14 cellular contexts compared by ENCODE assay signal in the genomic region with DNA sequence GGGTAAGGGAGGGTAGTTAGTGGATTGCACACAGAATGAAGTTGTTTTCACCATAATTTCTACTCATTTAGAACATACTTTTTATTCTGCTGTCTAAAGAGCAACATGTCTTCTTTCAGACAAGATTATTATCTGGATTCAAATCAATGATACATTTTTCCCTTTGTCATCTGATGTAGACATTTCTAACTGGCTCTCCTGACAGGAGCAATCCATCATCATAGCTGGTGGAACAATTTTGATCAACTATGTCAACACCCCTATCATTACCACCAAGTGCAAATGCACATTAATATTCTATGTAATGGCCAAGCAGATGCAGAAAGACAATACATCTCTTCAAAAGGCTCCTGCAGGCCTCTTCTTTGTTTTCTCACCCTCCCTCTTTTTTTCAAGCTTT.
DNase-seq lines count a peak whose midpoint lies in the region; ATAC-seq and TF ChIP-seq lines count a peak whose summit lies in the region.
"Had no signal": no experiment of that assay in that cellular context is flagged by ENCODE, and none has a peak within 500 bp of the region (broad histone marks: within the 10 kb centered on the region; RNA-seq: fewer than 3 reads in every experiment).

No MANE protein-coding gene starts in this region.

- no peak overlapping the region for H3K4me3 ChIP-seq in transverse colon
- H3K4me3 ChIP-seq: BLaER1 treated with 17β-estradiol and CSF1 and Interleukin-3, amounts not matched to agents 10 nM and 100 nM; GM23248 had no signal

- no peaks in the 10 kb centered on the region for H3K4me1 Mint-ChIP-seq in activated T-cell treated with anti-CD3 and anti-CD28 coated beads, Interleukin-2, amount 50 U/mL, for 24 hours (ENCODE audit: low read depth)
- H3K4me1 Mint-ChIP-seq: B cell, IgD-negative memory B cell had no signal

- H3K4me3 Mint-ChIP-seq in activated T-cell treated with anti-CD3 and anti-CD28 coated beads, Interleukin-2, amount 50 U/mL, for 24 hours: no peak overlapping the region
- H3K4me3 Mint-ChIP-seq: B cell; CD8-positive, alpha-beta T cell; IgD-negative memory B cell had no signal

- H3K36me3 ChIP-seq in transverse colon: no peaks in the 10 kb centered on the region
- H3K36me3 ChIP-seq: BLaER1 treated with 17β-estradiol and CSF1 and Interleukin-3, amounts not matched to agents 10 nM and 100 nM had no signal

- peak overlapping the region; percentile 35 for H3K27ac ChIP-seq in cingulate gyrus (ENCODE audit: low read depth, low read length)
- H3K27ac ChIP-seq in layer of hippocampus (ENCODE audit: low read depth, low read length): peak overlapping the region; percentile 19
- no peak overlapping the region for H3K27ac ChIP-seq in transverse colon
- H3K27ac ChIP-seq: BLaER1 treated with 17β-estradiol and CSF1 and Interleukin-3, amounts not matched to agents 10 nM and 100 nM; GM23248 had no signal

- H3K27me3 Mint-ChIP-seq in activated T-cell treated with anti-CD3 and anti-CD28 coated beads, Interleukin-2, amount 50 U/mL, for 24 hours: no peaks in the 10 kb centered on the region
- H3K27me3 Mint-ChIP-seq: B cell, IgD-negative memory B cell had no signal

- intact Hi-C loops in transverse colon (cut with DNase I; ENCODE audit: low total_unique reads): no loop called here

- no peak for TF ChIP-seq CTCF in transverse colon (IDR thresholded peaks at IDR 0.05)

- H3K4me1 ChIP-seq in transverse colon: no peaks in the 10 kb centered on the region
- H3K4me1 ChIP-seq: BLaER1 treated with 17β-estradiol and CSF1 and Interleukin-3, amounts not matched to agents 10 nM and 100 nM had no signal

- H3K27ac Mint-ChIP-seq in activated T-cell treated with anti-CD3 and anti-CD28 coated beads, Interleukin-2, amount 50 U/mL, for 24 hours: no peak overlapping the region
- H3K27ac Mint-ChIP-seq: B cell; CD8-positive, alpha-beta T cell; IgD-negative memory B cell had no signal

- in situ Hi-C loops in transverse colon (cut with MboI; ENCODE audit: low pct_ligation_motif_present in 1 of 4, low pct_unique_long_range_greater_than_20kb in 1 of 4, low sequenced_read_pairs in 3 of 4): no loop called here

- DNase-seq in NCI-H1417 treated with DMSO at 0.1 percent for 48 hours (lab: John Stamatoyannopoulos, UW): peak; percentile 59
- peak; percentile 37 for DNase-seq in superior temporal gyrus (ENCODE audit: extremely low spot score)
- no peak for DNase-seq in activated T-cell treated with anti-CD3 and anti-CD28 coated beads, Interleukin-2, amount 50 U/mL, for 24 hours
- no peak for DNase-seq in transverse colon
- DNase-seq: CD8-positive, alpha-beta T cell; GM23248; HCEC 1CT had no signal

- no peaks in the 10 kb centered on the region for H3K9me3 ChIP-seq in transverse colon

- H3K9me3 Mint-ChIP-seq in activated T-cell treated with anti-CD3 and anti-CD28 coated beads, Interleukin-2, amount 50 U/mL, for 24 hours: peaks cover 12% of the 10 kb centered on the region

- no peak for ATAC-seq in HG03159 (IDR thresholded peaks at IDR 0.05; ENCODE audit: unreplicated experiment)
- ATAC-seq: CD8-positive, alpha-beta T cell; HepG2 had no signal

- no peaks in the 10 kb centered on the region for H3K36me3 Mint-ChIP-seq in activated T-cell treated with anti-CD3 and anti-CD28 coated beads, Interleukin-2, amount 50 U/mL, for 24 hours (ENCODE audit: low read depth)
- H3K36me3 Mint-ChIP-seq: CD8-positive, alpha-beta T cell; IgD-negative memory B cell had no signal

- TF ChIP-seq POLR2A in transverse colon (IDR thresholded peaks at IDR 0.05): no peak

- H3K27me3 ChIP-seq in layer of hippocampus (ENCODE audit: control insufficient read depth, insufficient read depth, low read length) (no peaks in the 10 kb centered on the region), transverse colon (no peaks in the 10 kb centered on the region)
- H3K27me3 ChIP-seq: BLaER1 treated with 17β-estradiol and CSF1 and Interleukin-3, amounts not matched to agents 10 nM and 100 nM had no signal

- no peak for TF ChIP-seq EP300 in transverse colon (IDR thresholded peaks at IDR 0.05; ENCODE audit: low read depth)

Comparison
In these comparisons a context has a peak if more than half of its experiments do, and no peak if none do; other contexts are left out.
1. DNase-seq: peak in NCI-H1417 treated with DMSO at 0.1 percent for 48 hours (single experiment) and superior temporal gyrus (single experiment); none in activated T-cell treated with anti-CD3 and anti-CD28 coated beads, Interleukin-2, amount 50 U/mL, for 24 hours (single experiment) and transverse colon (single experiment).
2. H3K27ac ChIP-seq: peak in cingulate gyrus (single experiment) and layer of hippocampus (single experiment); none in transverse colon (0 of 4).